In genomic region chr2:240832205-240832727, GRCh38 we compare ENCODE assay signal across 8 cellular contexts. TPM values are rescaled to one million over a fixed set of nuclear protein-coding genes. Genes with fewer than 3 reads are reported as not detected.
A peak's percentile ranks its signal among the peaks of the same experiment; 100 is the strongest.
DNase-seq lines count a peak whose midpoint lies in the region; ATAC-seq, FAIRE-seq and TF ChIP-seq lines count a peak whose summit lies in the region.

No MANE protein-coding gene starts in this region.

- POLR2A ChIA-PET in BJ (lab: Charles Lee) (no interaction called here), endothelial cell of umbilical vein (lab: Charles Lee) (no interaction called here)

- intact Hi-C loops in endothelial cell of umbilical vein (cut with micrococcal nuclease), result loop anchor here (1.0 to 5.0 kb wide), 3 partner anchors 8 to 395 kb away; partner anchors contain the start of genes DUSP28 and GPC1

- peak; percentile 31 for DNase-seq in BJ (ENCODE audit: low read depth)
- DNase-seq in HPDE6-E6E7 (ENCODE audit: extremely low spot score), result peak; percentile 47
- peak; percentile 91 for DNase-seq in NOMO-1 treated with DMSO at 0.1 percent for 48 hours (lab: John Stamatoyannopoulos, UW; ENCODE audit: unreplicated experiment)
- peak; percentile 97 for DNase-seq in activated CD8-positive, alpha-beta memory T cell treated with anti-CD3 and anti-CD28 coated beads, Interleukin-2, amount 50 U/mL, for 48 hours
- DNase-seq in endothelial cell of umbilical vein (ENCODE audit: low read depth, low spot score), result peak; percentile 80
- peak; percentile 94 to 96 for DNase-seq in stimulated activated CD8-positive, alpha-beta memory T cell treated with anti-CD3 and anti-CD28 coated beads, Interleukin-15, amount 100 ng/mL, for 48 hours (ENCODE audit: low read depth in 2 of 2)

- peaks cover 8% of the 10 kb centered on the region for H3K27me3 ChIP-seq in BJ (ENCODE audit: control insufficient read depth, insufficient read depth, low read length)
- peaks cover 6 to 19% of the 10 kb centered on the region in 2 experiments for H3K27me3 ChIP-seq in endothelial cell of umbilical vein (ENCODE audit: control insufficient read depth in 2 of 2, insufficient read depth in 2 of 2, low read length in 2 of 2)

- H3K79me2 ChIP-seq in endothelial cell of umbilical vein (ENCODE audit: control insufficient read depth, insufficient read depth, low read length), result no peaks in the 10 kb centered on the region

- H3K9me3 ChIP-seq in endothelial cell of umbilical vein (replicated peaks; ENCODE audit: control insufficient read depth, insufficient read depth, low read length) (no peaks in the 10 kb centered on the region), mesodermal cell (ENCODE audit: control insufficient read depth, low read length) (no peaks in the 10 kb centered on the region)

- H3K36me3 ChIP-seq in BJ (ENCODE audit: control insufficient read depth, insufficient read depth, low read length), result no peaks in the 10 kb centered on the region
- no peaks in the 10 kb centered on the region for H3K36me3 ChIP-seq in endothelial cell of umbilical vein (ENCODE audit: control insufficient read depth in 2 of 2, extremely low read depth in 1 of 2, insufficient read depth in 2 of 2, low read length in 2 of 2)
- no peaks in the 10 kb centered on the region for H3K36me3 ChIP-seq in mesodermal cell (ENCODE audit: control insufficient read depth, insufficient read depth, low read length)

- peaks cover 5% of the 10 kb centered on the region for H3K4me1 ChIP-seq in endothelial cell of umbilical vein (ENCODE audit: control insufficient read depth, extremely low read depth, insufficient read depth, low read length)
- H3K4me1 ChIP-seq in mesodermal cell (ENCODE audit: control insufficient read depth, insufficient read depth, low read length, poor library complexity, severe bottlenecking), result no peaks in the 10 kb centered on the region

- H3K4me2 ChIP-seq in endothelial cell of umbilical vein (ENCODE audit: insufficient read depth, low read length), result peak overlapping the region; percentile 58

- peak; percentile 86 for ATAC-seq in GM19397 (IDR thresholded peaks at IDR 0.05; ENCODE audit: unreplicated experiment)

- no peak for TF ChIP-seq POLR2A in endothelial cell of umbilical vein (IDR thresholded peaks at IDR 0.05; ENCODE audit: low read depth, low read length)

- no peaks in the 10 kb centered on the region for H4K20me1 ChIP-seq in endothelial cell of umbilical vein (replicated peaks; ENCODE audit: control insufficient read depth, extremely low read depth, insufficient read depth, low read length)

- TF ChIP-seq CTCF in BJ (IDR thresholded peaks at IDR 0.05; ENCODE audit: insufficient read depth, low read depth, low read length) (no peak), endothelial cell of umbilical vein (IDR thresholded peaks at IDR 0.05; ENCODE audit: extremely low read depth in 1 of 2, insufficient read depth in 1 of 2, low read depth in 1 of 2, low read length in 2 of 2) (no peak)

- H3K4me3 ChIP-seq in BJ (ENCODE audit: low read depth, low read length), result peak overlapping the region; percentile 27
- no peak overlapping the region for H3K4me3 ChIP-seq in endothelial cell of umbilical vein (replicated peaks in 1 of 3; ENCODE audit: insufficient read depth in 1 of 3, low read depth in 1 of 3, low read length in 3 of 3)
- peak overlapping the region; percentile 3 for H3K4me3 ChIP-seq in mesodermal cell (ENCODE audit: extremely low read depth, insufficient read depth, low read length, poor library complexity, severe bottlenecking)

- peak overlapping the region; percentile 59 for H2AFZ ChIP-seq in endothelial cell of umbilical vein (ENCODE audit: low read depth, low read length)

- no TSS peak for BruUV-seq in endothelial cell of umbilical vein (replicated peaks; lab: Mats Ljungman, UMichigan)

- dilution Hi-C loops in endothelial cell of umbilical vein (cut with MboI; ENCODE audit: extremely low pct_ligation_motif_present, low sequenced_read_pairs), result no loop called here

- H3K9ac ChIP-seq in endothelial cell of umbilical vein (replicated peaks; ENCODE audit: extremely low read depth, insufficient read depth, low read length), result no peak overlapping the region

- H3K27ac ChIP-seq in endothelial cell of umbilical vein (ENCODE audit: insufficient read depth, low read depth, low read length) (no peak overlapping the region), mesodermal cell (ENCODE audit: low read depth, low read length, severe bottlenecking) (no peak overlapping the region)

- peak; percentile 96 for FAIRE-seq in endothelial cell of umbilical vein (lab: Jason Lieb, UNC)

- no peaks in the 10 kb centered on the region for H3K9me1 ChIP-seq in endothelial cell of umbilical vein (replicated peaks; ENCODE audit: control insufficient read depth, extremely low read depth, insufficient read depth, low read length)

- WGBS in mesodermal cell (ENCODE audit: insufficient coverage in 2 of 2), 2 experiments, result 3 to 6% methylated on average over 43 to 44 of the region's 54 CpGs

- CTCF ChIA-PET in BJ (lab: Yijun Ruan, JAX) (interaction anchor here (0.7 to 1.0 kb wide), 3 partner anchors 17 to 158 kb away, joined by 3 to 4 read pairs (median 3); no protein-coding TSS in a partner anchor), endothelial cell of umbilical vein (lab: Charles Lee) (no interaction called here)

TF ChIP-seq in endothelial cell of umbilical vein, 7 proteins besides CTCF, POLR2A, EP300 and RAD21:
- TF ChIP-seq FOS (IDR thresholded peaks at IDR 0.05; ENCODE audit: borderline replicate concordance, insufficient read depth, low read length) (no peak), MAX (IDR thresholded peaks at IDR 0.05; ENCODE audit: insufficient read depth, insufficient read length) (peak; percentile 7)

RNA-seq across cellular contexts. Expression of gene KIF1A, which starts 12.2 kb away (rescaled TPM):
- polyA plus RNA-seq in BJ (2011; rRNA removed) (0.01 TPM in 1 of 2 replicates, not detected in the other), endothelial cell of umbilical vein (0.02 and 0.11 TPM in 2 replicates)
- not detected in 2 replicates for polyA minus RNA-seq in BJ (2011; rRNA and poly(A)+ RNA removed)
- 0.64 TPM in 1 of 2 replicates, not detected in the other for total RNA-seq in endothelial cell of umbilical vein
- polyA plus RNA-seq in endothelial cell of umbilical vein (2011; cell fraction: cytosol; rRNA removed), result 0.03 and 0.11 TPM in 2 replicates
- 0.21 and 0.35 TPM in 2 replicates for polyA plus RNA-seq in endothelial cell of umbilical vein (2011; cell fraction: nucleus; rRNA removed)
- polyA plus RNA-seq in endothelial cell of umbilical vein (2012), result 0.08 and 0.22 TPM in 2 replicates
- not detected in 2 replicates for polyA minus RNA-seq in endothelial cell of umbilical vein
- polyA minus RNA-seq in endothelial cell of umbilical vein (2011; cell fraction: cytosol; rRNA and poly(A)+ RNA removed), result not detected
- not detected in 2 replicates for polyA minus RNA-seq in endothelial cell of umbilical vein (2011; cell fraction: nucleus; rRNA and poly(A)+ RNA removed)
- 4.6 TPM for polyA plus RNA-seq in mesodermal cell (2013, experiment 1 of 2)
- 4.6 TPM for polyA plus RNA-seq in mesodermal cell (2013, experiment 2 of 2)

RNA-seq across cellular contexts. Expression of gene AGXT, which starts 36.4 kb away (rescaled TPM):
- polyA plus RNA-seq in BJ (2011; rRNA removed), result not detected in 2 replicates
- not detected in 2 replicates for polyA minus RNA-seq in BJ (2011; rRNA and poly(A)+ RNA removed)
- not detected in 2 replicates for total RNA-seq in endothelial cell of umbilical vein
- polyA plus RNA-seq in endothelial cell of umbilical vein, result not detected in 2 replicates
- not detected in 2 replicates for polyA plus RNA-seq in endothelial cell of umbilical vein (2011; cell fraction: cytosol; rRNA removed)
- not detected in 2 replicates for polyA plus RNA-seq in endothelial cell of umbilical vein (2011; cell fraction: nucleus; rRNA removed)
- polyA plus RNA-seq in endothelial cell of umbilical vein (2012), result not detected in 2 replicates
- polyA minus RNA-seq in endothelial cell of umbilical vein, result not detected in 2 replicates
- polyA minus RNA-seq in endothelial cell of umbilical vein (2011; cell fraction: cytosol; rRNA and poly(A)+ RNA removed), result not detected
- polyA minus RNA-seq in endothelial cell of umbilical vein (2011; cell fraction: nucleus; rRNA and poly(A)+ RNA removed), result not detected in 2 replicates
- polyA plus RNA-seq in mesodermal cell (2013, experiment 1 of 2), result not detected
- polyA plus RNA-seq in mesodermal cell (2013, experiment 2 of 2), result not detected

Comparison
In these comparisons a context has a peak if more than half of its experiments do, and no peak if none do; other contexts are left out.
1. DNase-seq: peak in every context shown above with its lines; median percentile 97 in activated CD8-positive, alpha-beta memory T cell treated with anti-CD3 and anti-CD28 coated beads, Interleukin-2, amount 50 U/mL, for 48 hours; 95 in stimulated activated CD8-positive, alpha-beta memory T cell treated with anti-CD3 and anti-CD28 coated beads, Interleukin-15, amount 100 ng/mL, for 48 hours; 91 in NOMO-1 treated with DMSO at 0.1 percent for 48 hours; 80 in endothelial cell of umbilical vein; 47 in HPDE6-E6E7; 31 in BJ.
2. H3K4me3 ChIP-seq: peak in BJ (single experiment) and mesodermal cell (single experiment); none in endothelial cell of umbilical vein (0 of 3).